8 cellular contexts compared by ENCODE assay signal in genomic region chr6:24910850-24911712, GRCh38.
DNase-seq lines count a peak whose midpoint lies in the region; ATAC-seq and TF ChIP-seq lines count a peak whose summit lies in the region.

No MANE protein-coding gene starts in this region.

- peak; percentile 33 for ATAC-seq in GM18502 (IDR thresholded peaks at IDR 0.05; ENCODE audit: poor library complexity, unreplicated experiment)
- ATAC-seq in HG03520 (IDR thresholded peaks at IDR 0.05; ENCODE audit: unreplicated experiment) = peak; percentile 25
- ATAC-seq in GM18870 (IDR thresholded peaks at IDR 0.05; ENCODE audit: unreplicated experiment) = no peak

- TF ChIP-seq CTCF in retinal pigment epithelial cell (conservative IDR thresholded peaks at IDR 0.05; ENCODE audit: low read depth, low read length) = no peak

- WGBS in iPS DF 6.9 (ENCODE audit: insufficient coverage, insufficient read length) = no CpG with 5 or more reads among the region's 60 CpGs

- H3K36me3 ChIP-seq in SK-N-MC (ENCODE audit: insufficient read depth, low read length) = no peaks in the 10 kb centered on the region
- H3K36me3 ChIP-seq in iPS DF 6.9 (ENCODE audit: control insufficient read depth, insufficient read depth, low read length) = no peaks in the 10 kb centered on the region

- H3K4me1 ChIP-seq in iPS DF 6.9 (ENCODE audit: control insufficient read depth, insufficient read depth, low read length) = peaks cover 2% of the 10 kb centered on the region; the same call in 1 of the 2 replicates

- DNase-seq in SK-N-MC (ENCODE audit: low read depth, low spot score) (no peak), astrocyte of the hippocampus (ENCODE audit: low read depth, low spot score) (peak; percentile 85), iPS DF 6.9 (ENCODE audit: low read depth, low spot score) (no peak), retinal pigment epithelial cell (ENCODE audit: low read depth) (no peak), middle frontal gyrus (ENCODE audit: extremely low spot score, low spot score) (no peak)

- peak overlapping the region; percentile 51 for H3K9ac ChIP-seq in SK-N-MC (ENCODE audit: insufficient read length)

- H3K4me3 ChIP-seq in SK-N-MC = peak overlapping the region; percentile 87
- peak overlapping the region; percentile 47; the same call in 1 of the 2 replicates for H3K4me3 ChIP-seq in iPS DF 6.9 (ENCODE audit: low read length)
- H3K4me3 ChIP-seq in retinal pigment epithelial cell (ENCODE audit: low read length) = peak overlapping the region; percentile 55

- H3K27ac ChIP-seq in SK-N-MC = no peak overlapping the region
- no peak overlapping the region for H3K27ac ChIP-seq in iPS DF 6.9 (ENCODE audit: low read length)

- peaks cover 12% of the 10 kb centered on the region; the same call in 1 of the 2 replicates for H3K27me3 ChIP-seq in iPS DF 6.9 (ENCODE audit: control insufficient read depth, insufficient read depth, low read length)

- H3K9me3 ChIP-seq in SK-N-MC (ENCODE audit: low read depth, low read length) = no peaks in the 10 kb centered on the region
- H3K9me3 ChIP-seq in iPS DF 6.9 (ENCODE audit: control insufficient read depth, insufficient read depth, low read length) = no peaks in the 10 kb centered on the region
